ENCODE assay signal across 8 cellular contexts in genomic region chr7:27901028-27901760, GRCh38.
DNase-seq lines count a peak whose midpoint lies in the region; ATAC-seq and TF ChIP-seq lines count a peak whose summit lies in the region.

No MANE protein-coding gene starts in this region.

- H3F3A ChIP-seq in neural progenitor cell (ENCODE audit: low read depth), result no peaks in the 10 kb centered on the region

- no peaks in the 10 kb centered on the region for H3K79me2 ChIP-seq in mammary epithelial cell (ENCODE audit: insufficient read depth, low read length)
- no peaks in the 10 kb centered on the region for H3K79me2 ChIP-seq in neural progenitor cell (ENCODE audit: low read depth)

- H2AFZ ChIP-seq in mammary epithelial cell (ENCODE audit: low read depth, low read length), result peak overlapping the region; percentile 60
- H2AFZ ChIP-seq in neural progenitor cell (replicated peaks), result peak overlapping the region; percentile 64

- CTCF ChIA-PET in activated CD4-positive, alpha-beta T cell treated with anti-CD3 and anti-CD28 coated beads for 36 hours (lab: Charles Lee), result no interaction called here
- CTCF ChIA-PET in mammary epithelial cell (lab: Charles Lee; ENCODE audit: low non-redundant PET), result no interaction called here

- no peaks in the 10 kb centered on the region for H4K20me1 ChIP-seq in mammary epithelial cell (ENCODE audit: insufficient read depth, low read length)
- H4K20me1 ChIP-seq in neural progenitor cell (ENCODE audit: low read depth), result no peaks in the 10 kb centered on the region

- H3K36me3 Mint-ChIP-seq in activated CD4-positive, alpha-beta T cell treated with anti-CD3 and anti-CD28 coated beads for 36 hours (ENCODE audit: low read depth), result no peaks in the 10 kb centered on the region
- no peaks in the 10 kb centered on the region for H3K36me3 Mint-ChIP-seq in neural progenitor cell

- no peaks in the 10 kb centered on the region for H3K9me3 Mint-ChIP-seq in activated CD4-positive, alpha-beta T cell treated with anti-CD3 and anti-CD28 coated beads for 36 hours (ENCODE audit: low read depth)
- no peaks in the 10 kb centered on the region for H3K9me3 Mint-ChIP-seq in neural progenitor cell

- intact Hi-C loops in activated CD4-positive, alpha-beta T cell treated with anti-CD3 and anti-CD28 coated beads for 36 hours (cut with DNase I, micrococcal nuclease), result loop anchor here (1.0 to 2.0 kb wide), 4 partner anchors 116 to 239 kb away; partner anchors contain the start of gene HIBADH (in 1 of the 2)
- intact Hi-C loops in mammary epithelial cell (cut with micrococcal nuclease), result no loop called here

- peak overlapping the region in 2 of 3 experiments; percentile 15 to 32 for H3K4me3 ChIP-seq in mammary epithelial cell (replicated peaks in 1 of 3; ENCODE audit: insufficient read depth in 1 of 3, low read depth in 2 of 3, low read length in 3 of 3)
- H3K4me3 ChIP-seq in neural progenitor cell, result no peak overlapping the region

- in situ Hi-C loops in mammary epithelial cell (cut with MboI; ENCODE audit: low sequenced_read_pairs in 2 of 2), result no loop called here

- H3K27me3 Mint-ChIP-seq in activated CD4-positive, alpha-beta T cell treated with anti-CD3 and anti-CD28 coated beads for 36 hours, result no peaks in the 10 kb centered on the region
- H3K27me3 Mint-ChIP-seq in neural progenitor cell (ENCODE audit: insufficient read depth, low read depth), result no peaks in the 10 kb centered on the region

- peak; percentile 49 for DNase-seq in activated CD4-positive, alpha-beta T cell treated with anti-CD3 and anti-CD28 coated beads for 36 hours
- DNase-seq in activated CD4-positive, alpha-beta T cell treated with anti-CD3 and anti-CD28 coated beads for 1 hour, result no peak
- DNase-seq in HCEC 1CT, result peak; percentile 54
- DNase-seq in MV-4-11 (lab: John Stamatoyannopoulos, UW), result peak; percentile 90
- DNase-seq in mammary epithelial cell, result peak; percentile 19
- DNase-seq in neural progenitor cell (ENCODE audit: low spot score), result no peak
- no peak for DNase-seq in substantia nigra (lab: John Stamatoyannopoulos, UW)

- no peak overlapping the region for H3K4me3 Mint-ChIP-seq in activated CD4-positive, alpha-beta T cell treated with anti-CD3 and anti-CD28 coated beads for 36 hours
- H3K4me3 Mint-ChIP-seq in neural progenitor cell, result no peak overlapping the region

- no peak overlapping the region for H3K27ac Mint-ChIP-seq in activated CD4-positive, alpha-beta T cell treated with anti-CD3 and anti-CD28 coated beads for 36 hours
- no peak overlapping the region for H3K27ac Mint-ChIP-seq in neural progenitor cell

- no peaks in the 10 kb centered on the region for H3K4me1 ChIP-seq in mammary epithelial cell (ENCODE audit: insufficient read depth, low read length)
- H3K4me1 ChIP-seq in neural progenitor cell, result peaks cover 8% of the 10 kb centered on the region

- ATAC-seq in activated CD4-positive, alpha-beta T cell treated with anti-CD3 and anti-CD28 coated beads for 36 hours, result peak; percentile 67
- ATAC-seq in esophagus mucosa, result no peak

- no TSS peak for BruUV-seq in mammary epithelial cell (replicated peaks; lab: Mats Ljungman, UMichigan)

- H3K4me2 ChIP-seq in mammary epithelial cell (ENCODE audit: insufficient read depth, low read depth, low read length) (peak overlapping the region; percentile 61), neural progenitor cell (no peak overlapping the region)

- peaks cover 37% of the 10 kb centered on the region for H3K4me1 Mint-ChIP-seq in activated CD4-positive, alpha-beta T cell treated with anti-CD3 and anti-CD28 coated beads for 36 hours
- no peaks in the 10 kb centered on the region for H3K4me1 Mint-ChIP-seq in neural progenitor cell

- dilution Hi-C loops in mammary epithelial cell (cut with HindIII; ENCODE audit: low sequenced_read_pairs), result no loop called here

- TF ChIP-seq CTCF in mammary epithelial cell (conservative IDR thresholded peaks at IDR 0.05 in 1 of 2, IDR thresholded peaks at IDR 0.05 in 1 of 2; ENCODE audit: extremely low read depth in 1 of 2, insufficient read depth in 1 of 2, low read depth in 1 of 2, low read length in 2 of 2) (no peak), neural progenitor cell (IDR thresholded peaks at IDR 0.05) (no peak)

- H3K36me3 ChIP-seq in mammary epithelial cell (ENCODE audit: insufficient read depth, low read length), result no peaks in the 10 kb centered on the region
- no peaks in the 10 kb centered on the region for H3K36me3 ChIP-seq in neural progenitor cell

- POLR2A ChIA-PET in activated CD4-positive, alpha-beta T cell treated with anti-CD3 and anti-CD28 coated beads for 36 hours (lab: Charles Lee), result no interaction called here

- H3K9ac ChIP-seq in mammary epithelial cell (ENCODE audit: insufficient read depth, low read length) (peak overlapping the region; percentile 28), neural progenitor cell (no peak overlapping the region)

- WGBS in mammary epithelial cell (ENCODE audit: low coverage, missing lambda C conversion rate), result 65% methylated on average over 5 of the region's 5 CpGs

- peak overlapping the region; percentile 50 for H3K27ac ChIP-seq in mammary epithelial cell (ENCODE audit: insufficient read depth, low read depth, low read length)
- no peak overlapping the region for H3K27ac ChIP-seq in neural progenitor cell
- no peak overlapping the region for H3K27ac ChIP-seq in substantia nigra (ENCODE audit: low read depth, low read length, poor library complexity, severe bottlenecking)

- H3K27me3 ChIP-seq in mammary epithelial cell (ENCODE audit: insufficient read depth, low read length) (no peaks in the 10 kb centered on the region), neural progenitor cell (no peaks in the 10 kb centered on the region)

- H3K9me3 ChIP-seq in mammary epithelial cell (replicated peaks; ENCODE audit: insufficient read depth, low read length) (no peaks in the 10 kb centered on the region), neural progenitor cell (ENCODE audit: low read depth) (no peaks in the 10 kb centered on the region)

Comparison
In these comparisons a context has a peak if more than half of its experiments do, and no peak if none do; other contexts are left out.
1. DNase-seq: peak in activated CD4-positive, alpha-beta T cell treated with anti-CD3 and anti-CD28 coated beads for 36 hours (single experiment), HCEC 1CT (single experiment), MV-4-11 (single experiment) and mammary epithelial cell (single experiment); none in activated CD4-positive, alpha-beta T cell treated with anti-CD3 and anti-CD28 coated beads for 1 hour (single experiment), neural progenitor cell (single experiment) and substantia nigra (0 of 49).